ENCODE assay signal across 29 cellular contexts in genomic region chr1:163571950-163572349, GRCh38.
"Had no signal": no experiment of that assay in that cellular context is flagged by ENCODE, and none has a peak within 500 bp of the region (broad histone marks: within the 10 kb centered on the region; RNA-seq: fewer than 3 reads in every experiment).

No MANE protein-coding gene starts in this region.

- H3K4me2 ChIP-seq: PC-9 had no signal

- H3K9me3 ChIP-seq: MG63, SJCRH30 had no signal

- H3K27ac ChIP-seq: PC-9, RWPE1, SJCRH30, SK-N-MC had no signal

- DNase-seq: Kasumi-1, MG63, NCI-H1092, NCI-H1105, NCI-H1417 treated with DMSO at 0.1 percent for 48 hours, NCI-H1436 treated with DMSO at 0.1 percent for 48 hours, NCI-H1694 treated with DMSO at 0.1 percent for 48 hours, NCI-H187 treated with DMSO at 0.1 percent for 48 hours, NCI-H2029, NCI-H2081, NCI-H2171 treated with DMSO at 0.1 percent for 48 hours, NCI-H2227 treated with DMSO at 0.1 percent for 48 hours, NCI-H345, NCI-H446, NCI-H510A treated with DMSO at 0.1 percent for 48 hours, NCI-H524 treated with DMSO at 0.1 percent for 48 hours, NCI-H526 treated with DMSO at 0.1 percent for 48 hours, NCI-H82, PC-9, SHP77, SIG-M5, SJCRH30, T-cell had no signal

- ATAC-seq: Panc1, Right ventricle myocardium inferior, SK-N-SH treated with all-trans-retinoic acid at 6 μM for 48 hours, T-cell had no signal

- H3K27me3 ChIP-seq: MG63, SJCRH30 had no signal

- FAIRE-seq: RCC 7860 had no signal

- H2AFZ ChIP-seq: PC-9 had no signal

- H3K36me3 ChIP-seq: MG63, SJCRH30 had no signal

- H3K4me1 ChIP-seq: SJCRH30 had no signal

- H3K4me3 ChIP-seq: MG63, PC-9, SJCRH30, SK-N-MC had no signal
